ENCODE assay signal across 19 cellular contexts in the genomic region with DNA sequence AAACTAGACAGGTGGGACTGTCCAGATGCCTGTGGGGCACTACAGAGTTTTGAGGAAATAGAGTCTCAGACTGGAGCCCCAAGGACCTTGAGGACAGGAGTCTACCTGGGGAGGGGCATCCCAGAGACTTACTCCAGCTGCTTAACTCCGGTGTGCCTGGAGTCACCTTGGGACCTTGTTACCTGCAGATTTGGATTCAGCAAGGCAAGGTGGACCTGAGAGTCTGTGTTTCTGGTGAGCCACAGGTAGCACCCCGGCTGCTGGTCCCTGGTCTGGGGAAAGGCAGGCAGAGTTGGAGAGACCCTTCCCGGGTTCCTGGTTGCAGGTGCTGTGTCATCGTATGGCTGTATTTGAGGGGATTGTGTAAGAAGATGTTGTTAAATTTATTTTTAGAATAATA.
"Had no signal": no experiment of that assay in that cellular context is flagged by ENCODE, and none has a peak within 500 bp of the region (broad histone marks: within the 10 kb centered on the region; RNA-seq: fewer than 3 reads in every experiment).

No MANE protein-coding gene starts in this region.

- DNase-seq: IMR-90, Karpas-422, KG1, MG63, MV-4-11, NCI-H1048, NCI-H1105, NCI-H1436 treated with DMSO at 0.1 percent for 48 hours, NCI-H1694, NCI-H187 treated with DMSO at 0.1 percent for 48 hours, NCI-H2029 treated with DMSO at 0.1 percent for 48 hours, NCI-H2227 treated with DMSO at 0.1 percent for 48 hours, NCI-H446, NCI-H510A, NCI-H524 treated with DMSO at 0.1 percent for 48 hours, NCI-H774, RPMI8226, SJCRH30 had no signal

- H3K27ac ChIP-seq: SJCRH30, SK-N-MC had no signal
